In genomic region chr1:113072757-113073456, GRCh38 we compare ENCODE assay signal across 1 cellular context.
TF ChIP-seq lines count a peak whose summit lies in the region.

Gene LRIG2, plus strand, starts transcription at chr1:113073198. Its CDS starts 209 bp downstream, at chr1:113073407.

TF ChIP-seq in HepG2, 621 proteins besides CTCF, POLR2A, EP300 and RAD21 (continued from another document and continues in another):
- TF ChIP-seq DZIP1 (CRISPR knock-in tag; IDR thresholded peaks at IDR 0.05) (0 out of 2 replicates have a peak, but pooled peaks have one; percentile 36), BHLHE40 (IDR thresholded peaks at IDR 0.05; ENCODE audit: low read length) (no peak; the same call in 1 of the 2 replicates), ZBTB21 (CRISPR knock-in tag; IDR thresholded peaks at IDR 0.05) (no peak), ZNF281 (CRISPR knock-in tag; IDR thresholded peaks at IDR 0.05; ENCODE audit: borderline replicate concordance) (no peak), ARNTL (CRISPR knock-in tag; IDR thresholded peaks at IDR 0.05) (no peak), NR3C1 (CRISPR knock-in tag; IDR thresholded peaks at IDR 0.05) (no peak), KMT2A (CRISPR knock-in tag; IDR thresholded peaks at IDR 0.05) (peak; percentile 29; the same call in 1 of the 2 replicates), SP140L (CRISPR knock-in tag; IDR thresholded peaks at IDR 0.05; ENCODE audit: borderline replicate concordance) (0 out of 2 replicates have a peak, but pooled peaks have one; percentile 45), ZBTB38 (CRISPR knock-in tag; IDR thresholded peaks at IDR 0.05) (peak; percentile 61), ZFP90 (CRISPR knock-in tag; IDR thresholded peaks at IDR 0.05; ENCODE audit: borderline replicate concordance) (peak; percentile 76; the same call in 1 of the 2 replicates), NFE2 (CRISPR knock-in tag; IDR thresholded peaks at IDR 0.05) (no peak), MIXL1 (CRISPR knock-in tag; IDR thresholded peaks at IDR 0.05) (no peak; the same call in 1 of the 2 replicates), ZNF672 (CRISPR knock-in tag; IDR thresholded peaks at IDR 0.05) (no peak), KAT8 (CRISPR knock-in tag; IDR thresholded peaks at IDR 0.05) (peak; percentile 70), KMT2B (CRISPR knock-in tag; IDR thresholded peaks at IDR 0.05) (peak; percentile 62), SMAD3 (CRISPR knock-in tag; IDR thresholded peaks at IDR 0.05) (peak; percentile 13; the same call in 1 of the 2 replicates), ZFP36L2 (CRISPR knock-in tag; IDR thresholded peaks at IDR 0.05) (no peak), DMTF1 (CRISPR knock-in tag; IDR thresholded peaks at IDR 0.05) (no peak), ZNF784 (CRISPR knock-in tag; IDR thresholded peaks at IDR 0.05; ENCODE audit: borderline replicate concordance) (no peak), ZNF260 (CRISPR knock-in tag; IDR thresholded peaks at IDR 0.05; ENCODE audit: borderline replicate concordance, low read depth) (no peak), ZNF776 (CRISPR knock-in tag; IDR thresholded peaks at IDR 0.05) (peak; percentile 80), DPF2 (CRISPR knock-in tag; IDR thresholded peaks at IDR 0.05; ENCODE audit: borderline replicate concordance, low read depth) (no peak), ZNF513 (CRISPR knock-in tag; conservative IDR thresholded peaks at IDR 0.05) (no peak), ATF2 (CRISPR knock-in tag; IDR thresholded peaks at IDR 0.05) (no peak), ZNF562 (CRISPR knock-in tag; IDR thresholded peaks at IDR 0.05; ENCODE audit: borderline replicate concordance) (no peak), ATAD3A (CRISPR knock-in tag; IDR thresholded peaks at IDR 0.05) (no peak), KAT7 (CRISPR knock-in tag; IDR thresholded peaks at IDR 0.05; ENCODE audit: borderline replicate concordance) (peak; percentile 92), ZNF18 (CRISPR knock-in tag; IDR thresholded peaks at IDR 0.05; ENCODE audit: insufficient replicate concordance) (peak; percentile 73), FIP1L1 (IDR thresholded peaks at IDR 0.05; ENCODE audit: borderline replicate concordance, insufficient read depth, low read depth, low read length) (no peak), PHF20 (CRISPR knock-in tag; IDR thresholded peaks at IDR 0.05) (peak; percentile 42), IKZF5 (CRISPR knock-in tag; IDR thresholded peaks at IDR 0.05) (peak; percentile 58; the same call in 1 of the 2 replicates), NR2F2 (IDR thresholded peaks at IDR 0.05; ENCODE audit: borderline replicate concordance, low read depth) (no peak), TERF1 (CRISPR knock-in tag; IDR thresholded peaks at IDR 0.05) (no peak), ZNF180 (CRISPR knock-in tag; IDR thresholded peaks at IDR 0.05; ENCODE audit: borderline replicate concordance, low read depth) (0 out of 2 replicates have a peak, but pooled peaks have one; percentile 20), NFATC3 (CRISPR knock-in tag; IDR thresholded peaks at IDR 0.05) (0 out of 2 replicates have a peak, but pooled peaks have one; percentile 55), PREB (CRISPR knock-in tag; IDR thresholded peaks at IDR 0.05) (0 out of 2 replicates have a peak, but pooled peaks have one; percentile 68), ZNF124 (CRISPR knock-in tag; IDR thresholded peaks at IDR 0.05) (no peak), ZNF496 (CRISPR knock-in tag; IDR thresholded peaks at IDR 0.05; ENCODE audit: insufficient replicate concordance) (no peak), HNRNPH1 (optimal IDR thresholded peaks at IDR 0.05; ENCODE audit: low read depth, low read length) (peak; percentile 51), TAF15 (IDR thresholded peaks at IDR 0.05; ENCODE audit: low read depth, low read length, poor library complexity, severe bottlenecking) (no peak), MAZ (IDR thresholded peaks at IDR 0.05; ENCODE audit: borderline replicate concordance, low read depth, low read length) (peak; percentile 62; the same call in 1 of the 2 replicates), MAZ (CRISPR knock-in tag; IDR thresholded peaks at IDR 0.05; ENCODE audit: low read depth) (peak; percentile 81; the same call in 1 of the 2 replicates), ZNF335 (CRISPR knock-in tag; IDR thresholded peaks at IDR 0.05) (no peak; the same call in 1 of the 2 replicates)
